In the genomic region with DNA sequence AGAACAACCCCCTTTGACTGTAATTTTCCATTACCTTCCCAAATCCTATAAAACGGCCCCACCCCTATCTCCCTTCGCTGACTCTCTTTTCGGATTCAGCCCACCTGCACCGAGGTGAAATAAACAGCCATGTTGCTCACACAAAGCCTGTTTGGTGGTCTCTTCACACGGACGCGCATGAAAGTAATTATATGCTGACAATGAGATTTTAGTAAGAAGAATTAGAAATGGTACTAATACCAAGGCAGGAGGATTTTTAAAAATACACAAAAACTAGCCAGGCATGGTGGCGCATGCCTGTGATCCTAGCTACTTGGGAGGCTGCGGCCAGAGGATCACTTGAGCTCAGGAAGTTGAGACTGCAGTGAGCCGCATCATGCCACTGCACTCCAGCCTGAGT, we compare ENCODE assay signal across 1 cellular context. TPM values are rescaled to one million over a fixed set of nuclear protein-coding genes. Genes with fewer than 3 reads are reported as not detected.
"Had no signal": no experiment of that assay in that cellular context is flagged by ENCODE, and none has a peak within 500 bp of the region (broad histone marks: within the 10 kb centered on the region; RNA-seq: fewer than 3 reads in every experiment).

No MANE protein-coding gene starts in this region.

RNA-seq across cellular contexts. Expression of a gene that starts 33.9 kb away (rescaled TPM):
- total RNA-seq: LHCN-M2 had no signal
